ENCODE assay signal across 20 cellular contexts in genomic region chr3:54434761-54435160, GRCh38.
"Had no signal": no experiment of that assay in that cellular context is flagged by ENCODE, and none has a peak within 500 bp of the region (broad histone marks: within the 10 kb centered on the region; RNA-seq: fewer than 3 reads in every experiment).

No MANE protein-coding gene starts in this region.

- H3K4me2 ChIP-seq: PC-9 had no signal

- H2AFZ ChIP-seq: PC-9 had no signal

- H3K27ac ChIP-seq: PC-9 had no signal

- H3K4me3 ChIP-seq: PC-9 had no signal

- DNase-seq: activated CD4-positive, alpha-beta memory T cell treated with anti-CD3 and anti-CD28 coated beads, Interleukin-2, amount 10 ng/mL, durations not matched to agents 7 days and 5 days; activated CD4-positive, alpha-beta T cell treated with anti-CD3 and anti-CD28 coated beads, Interleukin-2, amount 10 ng/mL, durations not matched to agents 7 days and 5 days; activated CD4-positive, CD25-positive, alpha-beta regulatory T cell; activated gamma-delta T cell; activated naive CD4-positive, alpha-beta T cell treated with anti-CD3 and anti-CD28 coated beads for 36 hours; activated T-cell treated with anti-CD3 and anti-CD28 coated beads for 4 hours; activated T-cell treated with anti-CD3 and anti-CD28 coated beads, Interleukin-2, amount 50 U/mL, for 48 hours; amygdala; KBM-7; MV-4-11; NCI-H1105; NCI-H1436; NCI-H187 treated with DMSO at 0.1 percent for 48 hours; NCI-H2081 treated with DMSO at 0.1 percent for 48 hours; NCI-H446; NCI-H526; PC-9; SHP77 treated with DMSO at 0.1 percent for 48 hours; T-helper 17 cell; T-helper 9 cell had no signal
